In the genomic region with DNA sequence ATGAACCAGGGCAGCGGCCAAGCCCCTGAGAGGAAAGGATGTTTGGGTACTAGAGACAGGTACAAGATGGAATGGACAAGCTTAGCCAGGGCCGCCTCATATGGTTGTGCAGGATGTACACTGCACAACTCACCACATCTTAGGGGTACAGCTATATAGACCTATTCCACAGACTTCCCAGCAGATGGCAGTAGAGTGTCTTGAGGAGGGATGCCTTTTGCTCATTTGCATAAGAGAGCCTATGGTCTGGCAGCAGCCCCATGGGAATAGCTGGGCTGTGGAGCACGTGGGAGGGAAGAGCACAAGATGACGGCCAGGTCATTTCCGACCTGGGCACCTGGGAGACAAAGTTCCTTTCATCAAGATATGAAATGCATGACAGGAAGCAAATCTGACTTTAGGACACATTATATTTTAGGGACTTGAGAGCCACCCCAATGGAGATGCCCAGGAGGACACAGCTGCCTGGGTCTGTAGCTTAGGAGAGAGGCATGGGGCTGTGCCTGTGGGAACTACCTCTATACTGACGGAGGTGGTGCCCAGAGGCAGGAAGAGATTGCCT, we compare ENCODE assay signal across 8 cellular contexts.
DNase-seq lines count a peak whose midpoint lies in the region; ATAC-seq, FAIRE-seq and TF ChIP-seq lines count a peak whose summit lies in the region.

No MANE protein-coding gene starts in this region.

- TF ChIP-seq RAD21 in HCT116 (IDR thresholded peaks at IDR 0.05; ENCODE audit: low read depth) = peak; percentile 60
- TF ChIP-seq RAD21 in HepG2 (CRISPR knock-in tag; IDR thresholded peaks at IDR 0.05) = no peak

- no peaks in the 10 kb centered on the region for H3K79me2 ChIP-seq in HCT116 (ENCODE audit: insufficient read depth, low read length)
- H3K79me2 ChIP-seq in Karpas-422 (ENCODE audit: low read length) = no peaks in the 10 kb centered on the region
- H3K79me2 ChIP-seq in HepG2 (ENCODE audit: insufficient read depth, low read length) = no peaks in the 10 kb centered on the region

- H2AFZ ChIP-seq in HCT116 (ENCODE audit: low read depth, low read length, poor library complexity, severe bottlenecking) (no peak overlapping the region), Karpas-422 (ENCODE audit: low read length) (no peak overlapping the region), HepG2 (ENCODE audit: low read length) (no peak overlapping the region)

- intact Hi-C loops in HCT116 (cut with micrococcal nuclease) (loop anchor here (1.0 to 10.0 kb wide), 3 partner anchors 424 to 656 kb away; no protein-coding TSS in a partner anchor), HepG2 (cut with micrococcal nuclease; ENCODE audit: unreplicated experiment) (no loop called here), aorta (cut with DNase I) (loop anchor here in 1 of 2 donors (5.0 kb wide), 1 partner anchor 427 kb away; no protein-coding TSS in a partner anchor)

- TF ChIP-seq CTCF in AG04450 (IDR thresholded peaks at IDR 0.05; ENCODE audit: low read depth, low read length) (peak; percentile 86), GM12865 (IDR thresholded peaks at IDR 0.05; ENCODE audit: insufficient read depth, low read depth, low read length, missing control alignments) (peak; percentile 63), HCT116 (IDR thresholded peaks at IDR 0.05 in 2 of 3, conservative IDR thresholded peaks at IDR 0.05 in 1 of 3; ENCODE audit: borderline replicate concordance in 1 of 3, insufficient read depth in 1 of 3, low read depth in 2 of 3, low read length in 2 of 3) (peak; percentile 34 to 80 (median 75); a peak in 4 of 6 replicates), HepG2 (CRISPR knock-in tag; IDR thresholded peaks at IDR 0.05) (peak; percentile 59)

- H3K9me2 ChIP-seq in HCT116 (ENCODE audit: insufficient read depth) = no peaks in the 10 kb centered on the region
- no peaks in the 10 kb centered on the region for H3K9me2 ChIP-seq in Karpas-422 (replicated peaks; ENCODE audit: insufficient read depth, low read length)

- CTCF ChIA-PET in AG04450 (lab: Charles Lee) = interaction anchor here (0.5 to 4.7 kb wide), 40 partner anchors 11 to 656 kb away, joined by 3 to 43 read pairs (median 3); partner anchors contain the start of gene KCNJ6
- CTCF ChIA-PET in HCT116 (lab: Charles Lee) = interaction anchor here (0.8 to 1.9 kb wide), 17 partner anchors 10 to 1438 kb away, joined by 3 to 23 read pairs (median 4); no protein-coding TSS in a partner anchor
- CTCF ChIA-PET in HepG2 (lab: Yijun Ruan, JAX; ENCODE audit: low intra/inter-chr PET ratio, low total read pairs) = interaction anchor here (0.7 kb wide), 1 partner anchor 426 kb away, joined by 3 read pairs; no protein-coding TSS in a partner anchor

- TF ChIP-seq EP300 in HepG2 (IDR thresholded peaks at IDR 0.05; ENCODE audit: low read depth in 2 of 2, low read length in 2 of 2) = no peak
- no peak for TF ChIP-seq EP300 in HepG2 (CRISPR knock-in tag; IDR thresholded peaks at IDR 0.05; ENCODE audit: borderline replicate concordance)

- H3K4me2 ChIP-seq in HCT116 (ENCODE audit: low read length) = no peak overlapping the region
- no peak overlapping the region for H3K4me2 ChIP-seq in Karpas-422 (ENCODE audit: low read depth, low read length, poor library complexity, severe bottlenecking)
- no peak overlapping the region for H3K4me2 ChIP-seq in HepG2 (ENCODE audit: low read depth, low read length)

- no peak overlapping the region for H3K4me3 ChIP-seq in AG04450 (ENCODE audit: low read depth, low read length)
- no peak overlapping the region for H3K4me3 ChIP-seq in GM12865 (ENCODE audit: low read depth, low read length)
- no peak overlapping the region for H3K4me3 ChIP-seq in HCT116 (replicated peaks in 1 of 2; ENCODE audit: low read depth in 1 of 2, low read length in 2 of 2)
- no peak overlapping the region for H3K4me3 ChIP-seq in Karpas-422 (ENCODE audit: low read length)
- H3K4me3 ChIP-seq in NT2/D1 (ENCODE audit: insufficient read length, low read depth) = no peak overlapping the region
- no peak overlapping the region for H3K4me3 ChIP-seq in HepG2 (replicated peaks in 1 of 3; ENCODE audit: insufficient read depth in 1 of 3, low read depth in 2 of 3, low read length in 3 of 3)
- no peak overlapping the region for H3K4me3 ChIP-seq in aorta (ENCODE audit: low read length in 2 of 2)

- H3K4me1 ChIP-seq in HCT116 (ENCODE audit: control insufficient read depth in 1 of 2, insufficient read depth in 2 of 2, low read length in 2 of 2) (no peaks in the 10 kb centered on the region), Karpas-422 (ENCODE audit: low read length) (peaks cover 5% of the 10 kb centered on the region), NT2/D1 (ENCODE audit: insufficient read depth, insufficient read length) (no peaks in the 10 kb centered on the region), HepG2 (ENCODE audit: insufficient read depth, low read length) (no peaks in the 10 kb centered on the region), aorta (ENCODE audit: control insufficient read depth in 1 of 2, insufficient read depth in 2 of 2, low read length in 2 of 2) (no peaks in the 10 kb centered on the region)

- no peaks in the 10 kb centered on the region for H3K36me3 ChIP-seq in HCT116 (ENCODE audit: control insufficient read depth in 1 of 2, insufficient read depth in 2 of 2, low read length in 2 of 2)
- H3K36me3 ChIP-seq in Karpas-422 (ENCODE audit: insufficient read depth, low read length) = no peaks in the 10 kb centered on the region
- no peaks in the 10 kb centered on the region for H3K36me3 ChIP-seq in NT2/D1 (ENCODE audit: insufficient read depth, insufficient read length, low read length)
- H3K36me3 ChIP-seq in HepG2 (replicated peaks in 1 of 2; ENCODE audit: control insufficient read depth in 1 of 2, insufficient read depth in 2 of 2, low read length in 2 of 2) = no peaks in the 10 kb centered on the region
- no peaks in the 10 kb centered on the region for H3K36me3 ChIP-seq in aorta (ENCODE audit: control insufficient read depth in 1 of 2, insufficient read depth in 2 of 2, low read length in 1 of 2)

- in situ Hi-C loops in HepG2 (cut with HindIII; ENCODE audit: extremely low pct_ligation_motif_present, low pct_unique_long_range_greater_than_20kb) = loop anchor here (25.0 kb wide), 1 partner anchor 662 kb away; no protein-coding TSS in a partner anchor

- H3K9me3 ChIP-seq in AG04450 (ENCODE audit: control insufficient read depth, insufficient read depth, low read length) = no peaks in the 10 kb centered on the region
- H3K9me3 ChIP-seq in HCT116 (ENCODE audit: control insufficient read depth in 1 of 2, insufficient read depth in 1 of 2, low read depth in 1 of 2, low read length in 2 of 2) = no peaks in the 10 kb centered on the region
- H3K9me3 ChIP-seq in Karpas-422 (ENCODE audit: low read length) = no peaks in the 10 kb centered on the region
- peaks cover 5% of the 10 kb centered on the region; the same call in 1 of the 2 replicates for H3K9me3 ChIP-seq in NT2/D1 (ENCODE audit: insufficient read depth, low read length)
- no peaks in the 10 kb centered on the region for H3K9me3 ChIP-seq in HepG2 (ENCODE audit: low read length)
- H3K9me3 ChIP-seq in aorta (ENCODE audit: control insufficient read depth, low read length) = no peaks in the 10 kb centered on the region

- POLR2A ChIA-PET in AG04450 (lab: Yijun Ruan, JAX) = no interaction called here
- POLR2A ChIA-PET in HCT116 (lab: Charles Lee) = no interaction called here
- POLR2A ChIA-PET in HepG2 (lab: Yijun Ruan, JAX) = no interaction called here

- RAD21 ChIA-PET in HCT116 (lab: Charles Lee; ENCODE audit: low non-redundant PET in 1 of 2, low total read pairs in 2 of 2, uncharacterized antibody in 2 of 2, unreplicated experiment in 2 of 2) = interaction anchor here in 1 of 2 experiments (0.6 kb wide), 1 partner anchor 534 kb away, joined by 3 read pairs; no protein-coding TSS in a partner anchor

- peak; percentile 100 for ATAC-seq in HCT116
- ATAC-seq in HepG2 = peak; percentile 96
- ATAC-seq in aorta (ENCODE audit: low FRiP score) = peak; percentile 60

- no peak overlapping the region for H3K27ac ChIP-seq in AG04450 (ENCODE audit: low read depth, low read length)
- H3K27ac ChIP-seq in HCT116 (ENCODE audit: low read depth, low read length) = no peak overlapping the region
- H3K27ac ChIP-seq in Karpas-422 (ENCODE audit: low read length) = no peak overlapping the region
- H3K27ac ChIP-seq in HepG2 (ENCODE audit: extremely low read length, insufficient read depth, low read length) = no peak overlapping the region
- no peak overlapping the region for H3K27ac ChIP-seq in aorta (ENCODE audit: low read depth in 1 of 2, low read length in 2 of 2)

- FAIRE-seq in HepG2 (lab: Jason Lieb, UNC) = peak; percentile 15

- H4K20me1 ChIP-seq in HCT116 (ENCODE audit: insufficient read depth) (no peaks in the 10 kb centered on the region), Karpas-422 (ENCODE audit: insufficient read depth, low read depth, low read length) (no peaks in the 10 kb centered on the region), HepG2 (ENCODE audit: insufficient read depth, low read length) (no peaks in the 10 kb centered on the region)

- no TSS peak for BruUV-seq in HCT116 (replicated peaks; lab: Mats Ljungman, UMichigan)
- no TSS peak for BruUV-seq in HepG2 (replicated peaks; lab: Mats Ljungman, UMichigan)

- DNase-seq in AG04450 (ENCODE audit: low read depth, low spot score) (peak; percentile 61), GM12865 (ENCODE audit: low read depth) (peak; percentile 88), HCT116 (ENCODE audit: low read depth, low spot score) (peak; percentile 73), Karpas-422 (peak; percentile 91), NT2/D1 (ENCODE audit: low read depth, low spot score) (peak; percentile 92), cerebellum (ENCODE audit: low spot score) (peak; percentile 82), HepG2 (ENCODE audit: low spot score) (peak; percentile 48), aorta (peak in 1 of 2 donors; percentile 53)

- TF ChIP-seq POLR2A in HCT116 (IDR thresholded peaks at IDR 0.05; ENCODE audit: borderline replicate concordance, extremely low read depth, insufficient read depth, insufficient read length) = no peak
- TF ChIP-seq POLR2A in HepG2 (IDR thresholded peaks at IDR 0.05; ENCODE audit: insufficient read depth in 1 of 2, low read depth in 2 of 2, low read length in 2 of 2) = no peak

- peaks cover 22% of the 10 kb centered on the region for H3K27me3 ChIP-seq in AG04450 (ENCODE audit: control insufficient read depth, insufficient read depth, low read length)
- H3K27me3 ChIP-seq in HCT116 (ENCODE audit: insufficient read depth, low read length) = peaks cover 15% of the 10 kb centered on the region; the same call in 1 of the 2 replicates
- H3K27me3 ChIP-seq in Karpas-422 (ENCODE audit: low read length) = no peaks in the 10 kb centered on the region
- H3K27me3 ChIP-seq in NT2/D1 (ENCODE audit: insufficient read depth, insufficient read length) = no peaks in the 10 kb centered on the region
- no peaks in the 10 kb centered on the region for H3K27me3 ChIP-seq in HepG2 (ENCODE audit: control insufficient read depth in 1 of 2, insufficient read depth in 2 of 2, low read length in 2 of 2)
- H3K27me3 ChIP-seq in aorta (ENCODE audit: control insufficient read depth in 1 of 2, insufficient read depth in 2 of 2, low read length in 1 of 2) = no peaks in the 10 kb centered on the region

- WGBS in HepG2 (ENCODE audit: low lambda C conversion rate) = 6% methylated on average over 5 of the region's 6 CpGs
- WGBS in aorta, 2 donors = 37 to 39% methylated on average over 6 of the region's 6 CpGs

- H3K9ac ChIP-seq in HCT116 (ENCODE audit: low read length) = no peak overlapping the region
- no peak overlapping the region for H3K9ac ChIP-seq in Karpas-422 (ENCODE audit: low read length)
- no peak overlapping the region for H3K9ac ChIP-seq in NT2/D1 (ENCODE audit: insufficient read length, low read depth)
- H3K9ac ChIP-seq in HepG2 (ENCODE audit: insufficient read depth, low read depth, low read length) = no peak overlapping the region
